14 cellular contexts compared by ENCODE assay signal in the genomic region with DNA sequence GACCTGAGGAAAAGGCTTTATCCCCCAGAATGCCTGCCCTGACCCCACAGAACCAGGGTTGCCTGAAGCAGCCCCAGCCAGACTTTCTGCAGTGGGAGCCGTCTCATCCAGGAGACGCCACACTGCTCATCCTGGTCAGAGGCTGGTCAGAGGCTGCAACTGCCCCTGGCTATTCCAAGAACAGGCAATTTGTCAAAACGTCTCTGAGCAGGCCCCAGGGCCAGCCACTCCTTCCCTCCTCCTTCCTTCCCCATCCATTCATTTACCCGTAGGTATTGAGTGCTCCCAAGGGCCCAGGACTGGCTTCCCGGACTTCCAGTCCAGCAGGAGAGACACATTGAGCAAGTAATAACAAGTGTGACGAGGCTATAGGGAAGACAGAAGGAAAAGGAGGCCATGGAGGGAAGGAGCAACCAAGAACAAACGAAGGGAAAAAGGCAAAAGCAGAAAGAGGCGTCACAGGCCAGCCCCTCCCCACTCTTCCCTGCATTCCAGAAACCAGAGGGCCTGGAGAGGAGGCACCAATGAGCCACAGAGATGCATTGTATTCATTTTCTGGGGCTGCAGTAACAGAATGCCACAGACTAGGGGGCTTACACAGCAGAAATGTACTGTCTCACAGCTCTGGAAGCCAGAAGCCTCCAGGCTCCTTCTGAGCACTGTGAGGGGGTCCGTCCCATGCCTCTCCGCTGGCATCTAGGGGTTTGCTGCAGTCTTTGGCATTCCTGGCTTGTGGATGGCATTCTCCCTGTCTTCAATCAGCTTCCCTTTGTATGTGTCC. TPM values are rescaled to one million over a fixed set of nuclear protein-coding genes. Genes with fewer than 3 reads are reported as not detected.
DNase-seq lines count a peak whose midpoint lies in the region; ATAC-seq and TF ChIP-seq lines count a peak whose summit lies in the region.
"Had no signal": no experiment of that assay in that cellular context is flagged by ENCODE, and none has a peak within 500 bp of the region (broad histone marks: within the 10 kb centered on the region; RNA-seq: fewer than 3 reads in every experiment).

No MANE protein-coding gene starts in this region.

- WGBS in right lobe of liver (ENCODE audit: insufficient coverage, low coverage, low lambda C conversion rate, missing lambda C conversion rate) = 74% methylated on average over 7 of the region's 10 CpGs
- 68% methylated on average over 10 of the region's 10 CpGs for WGBS in suprapubic skin

- H3K27me3 ChIP-seq in right lobe of liver = no peaks in the 10 kb centered on the region
- H3K27me3 ChIP-seq in suprapubic skin = no peaks in the 10 kb centered on the region

- ATAC-seq in right lobe of liver = no peak
- ATAC-seq in esophagus mucosa = no peak
- ATAC-seq in GM18520 (IDR thresholded peaks at IDR 0.05; ENCODE audit: unreplicated experiment) = no peak
- no peak for ATAC-seq in HG02759 (IDR thresholded peaks at IDR 0.05; ENCODE audit: unreplicated experiment)

- intact Hi-C loops in right lobe of liver (cut with DNase I) = loop anchor here (5.0 to 10.0 kb wide), 2 partner anchors 102 to 104 kb away; no protein-coding TSS in a partner anchor

- H3K27ac ChIP-seq in right lobe of liver (peak overlapping the region in 2 of 3 donors; percentile 5 to 68), suprapubic skin (peak overlapping the region; percentile 28)
- H3K27ac ChIP-seq: PC-9 had no signal

- H3K9me3 ChIP-seq in right lobe of liver (no peaks in the 10 kb centered on the region), suprapubic skin (no peaks in the 10 kb centered on the region)

- TF ChIP-seq EP300 in suprapubic skin (IDR thresholded peaks at IDR 0.05) = no peak

- H3K4me3 ChIP-seq in choroid plexus epithelial cell (ENCODE audit: low read depth, low read length) (no peak overlapping the region), right lobe of liver (no peak overlapping the region), suprapubic skin (no peak overlapping the region)
- H3K4me3 ChIP-seq: PC-9 had no signal

- no peak for TF ChIP-seq POLR2A in right lobe of liver (IDR thresholded peaks at IDR 0.05)
- TF ChIP-seq POLR2A in suprapubic skin (IDR thresholded peaks at IDR 0.05) = no peak

- H3K36me3 ChIP-seq in right lobe of liver (no peaks in the 10 kb centered on the region), suprapubic skin (no peaks in the 10 kb centered on the region)

- DNase-seq in M059J (ENCODE audit: low read depth) (peak; percentile 72), choroid plexus epithelial cell (ENCODE audit: low read depth) (peak; percentile 51), right lobe of liver (no peak), suprapubic skin (ENCODE audit: low spot score in 2 of 2) (no peak), NCI-H2171 treated with DMSO at 0.1 percent for 48 hours (lab: John Stamatoyannopoulos, UW) (no peak)
- DNase-seq: activated B cell treated with CpG ODN at 0.5 μM for 24 hours; activated effector memory CD4-positive, alpha-beta T cell treated with Interleukin-2 at 50 U/mL for 16 hours; DMS79 treated with DMSO at 0.1 percent for 48 hours; NCI-H1436 treated with DMSO at 0.1 percent for 48 hours; PC-9; small intestine had no signal

- TF ChIP-seq CTCF in choroid plexus epithelial cell (conservative IDR thresholded peaks at IDR 0.05; ENCODE audit: low read depth, low read length) (peak; percentile 47), right lobe of liver (IDR thresholded peaks at IDR 0.05) (no peak), suprapubic skin (IDR thresholded peaks at IDR 0.05) (no peak)

- H3K4me1 ChIP-seq in right lobe of liver = peaks cover 0 to 36% (median 20%) of the 10 kb centered on the region in 4 donors
- peaks cover 45% of the 10 kb centered on the region for H3K4me1 ChIP-seq in suprapubic skin

RNA-seq across cellular contexts. Expression of a gene that starts 21.0 kb away (rescaled TPM):
- total RNA-seq in M059J (2014; rRNA removed; shearing (Covaris generic)) = 72.4 and 86.2 TPM in 2 replicates
- total RNA-seq in right lobe of liver (10 to 100 TPM; 17.2 to 65.7 (median 34.2) TPM), suprapubic skin (100 to 1,000 TPM; 420 to 548 (median 475) TPM), esophagus mucosa (597 TPM)

RNA-seq across cellular contexts. Expression of a gene that starts 54.7 kb away (rescaled TPM):
- total RNA-seq in M059J (2014; rRNA removed; shearing (Covaris generic)) = 0.05 TPM in 1 of 2 replicates, not detected in the other
- total RNA-seq in right lobe of liver (10 to 100 TPM in 3 of 6 experiments, 1 to 10 TPM in 3; 5.7 to 16.6 (median 9.6) TPM), suprapubic skin (10 to 100 TPM; 35.5 to 91.7 (median 61.7) TPM), esophagus mucosa (53.7 TPM)
- total RNA-seq: activated B cell treated with CpG ODN at 0.5 μM for 24 hours had no signal

Comparison
In these comparisons a context has a peak if more than half of its experiments do, and no peak if none do; other contexts are left out.
1. DNase-seq: peak in M059J (single experiment) and choroid plexus epithelial cell (single experiment); none in right lobe of liver (0 of 3), suprapubic skin (0 of 2) and NCI-H2171 treated with DMSO at 0.1 percent for 48 hours (single experiment).